ENCODE assay signal across 1 cellular context in the genomic region with DNA sequence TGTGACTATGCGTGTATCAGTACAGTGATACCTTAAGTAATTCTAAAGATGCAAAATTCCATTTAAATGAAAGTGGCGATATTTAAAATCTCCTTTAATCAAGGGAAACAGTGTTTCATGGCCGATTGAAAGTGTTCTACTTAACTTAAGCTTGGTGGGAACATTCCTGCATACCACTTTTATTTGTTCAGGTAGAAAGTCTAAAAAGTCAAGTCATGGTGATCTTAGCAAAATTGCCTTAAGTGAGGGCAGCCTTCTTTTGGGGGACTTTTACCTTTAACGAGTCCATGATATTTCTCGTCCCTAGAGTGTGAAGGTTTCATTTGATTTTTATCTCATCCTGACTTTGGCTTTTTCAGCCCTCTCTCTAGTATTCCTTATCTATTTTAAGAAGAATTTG.
TF ChIP-seq lines count a peak whose summit lies in the region.

No MANE protein-coding gene starts in this region.

TF ChIP-seq in K562, 482 proteins besides CTCF, POLR2A, EP300 and RAD21 (continued from another document):
- TF ChIP-seq, protein P1, sequence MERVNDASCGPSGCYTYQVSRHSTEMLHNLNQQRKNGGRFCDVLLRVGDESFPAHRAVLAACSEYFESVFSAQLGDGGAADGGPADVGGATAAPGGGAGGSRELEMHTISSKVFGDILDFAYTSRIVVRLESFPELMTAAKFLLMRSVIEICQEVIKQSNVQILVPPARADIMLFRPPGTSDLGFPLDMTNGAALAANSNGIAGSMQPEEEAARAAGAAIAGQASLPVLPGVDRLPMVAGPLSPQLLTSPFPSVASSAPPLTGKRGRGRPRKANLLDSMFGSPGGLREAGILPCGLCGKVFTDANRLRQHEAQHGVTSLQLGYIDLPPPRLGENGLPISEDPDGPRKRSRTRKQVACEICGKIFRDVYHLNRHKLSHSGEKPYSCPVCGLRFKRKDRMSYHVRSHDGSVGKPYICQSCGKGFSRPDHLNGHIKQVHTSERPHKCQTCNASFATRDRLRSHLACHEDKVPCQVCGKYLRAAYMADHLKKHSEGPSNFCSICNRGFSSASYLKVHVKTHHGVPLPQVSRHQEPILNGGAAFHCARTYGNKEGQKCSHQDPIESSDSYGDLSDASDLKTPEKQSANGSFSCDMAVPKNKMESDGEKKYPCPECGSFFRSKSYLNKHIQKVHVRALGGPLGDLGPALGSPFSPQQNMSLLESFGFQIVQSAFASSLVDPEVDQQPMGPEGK (CRISPR knock-in tag; IDR thresholded peaks at IDR 0.05; ENCODE audit: borderline replicate concordance): no peak
- TF ChIP-seq BDP1 (IDR thresholded peaks at IDR 0.05; ENCODE audit: insufficient read depth, insufficient read length) (no peak), TAF15 (IDR thresholded peaks at IDR 0.05; ENCODE audit: low read depth, low read length) (no peak), KLF16 (IDR thresholded peaks at IDR 0.05) (no peak), MAFG (tag; conservative IDR thresholded peaks at IDR 0.05) (peak; percentile 33; the same call in 1 of the 2 replicates), ZNF3 (CRISPR knock-in tag; IDR thresholded peaks at IDR 0.05) (no peak), DPF2 (IDR thresholded peaks at IDR 0.05) (peak; percentile 33), XRCC4 (IDR thresholded peaks at IDR 0.05; ENCODE audit: extremely low read depth, insufficient read depth, insufficient read length) (no peak), ETS2 (tag; IDR thresholded peaks at IDR 0.05; ENCODE audit: borderline replicate concordance, poor library complexity, severe bottlenecking) (no peak), C11orf30 (IDR thresholded peaks at IDR 0.05; ENCODE audit: low read depth) (peak; percentile 71), NFE2 (IDR thresholded peaks at IDR 0.05; ENCODE audit: low read depth) (peak; percentile 66), TCF3 (CRISPR knock-in tag; IDR thresholded peaks at IDR 0.05) (no peak)
- TF ChIP-seq, protein P2, sequence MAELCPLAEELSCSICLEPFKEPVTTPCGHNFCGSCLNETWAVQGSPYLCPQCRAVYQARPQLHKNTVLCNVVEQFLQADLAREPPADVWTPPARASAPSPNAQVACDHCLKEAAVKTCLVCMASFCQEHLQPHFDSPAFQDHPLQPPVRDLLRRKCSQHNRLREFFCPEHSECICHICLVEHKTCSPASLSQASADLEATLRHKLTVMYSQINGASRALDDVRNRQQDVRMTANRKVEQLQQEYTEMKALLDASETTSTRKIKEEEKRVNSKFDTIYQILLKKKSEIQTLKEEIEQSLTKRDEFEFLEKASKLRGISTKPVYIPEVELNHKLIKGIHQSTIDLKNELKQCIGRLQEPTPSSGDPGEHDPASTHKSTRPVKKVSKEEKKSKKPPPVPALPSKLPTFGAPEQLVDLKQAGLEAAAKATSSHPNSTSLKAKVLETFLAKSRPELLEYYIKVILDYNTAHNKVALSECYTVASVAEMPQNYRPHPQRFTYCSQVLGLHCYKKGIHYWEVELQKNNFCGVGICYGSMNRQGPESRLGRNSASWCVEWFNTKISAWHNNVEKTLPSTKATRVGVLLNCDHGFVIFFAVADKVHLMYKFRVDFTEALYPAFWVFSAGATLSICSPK (IDR thresholded peaks at IDR 0.05; ENCODE audit: borderline replicate concordance): no peak
